In the genomic region with DNA sequence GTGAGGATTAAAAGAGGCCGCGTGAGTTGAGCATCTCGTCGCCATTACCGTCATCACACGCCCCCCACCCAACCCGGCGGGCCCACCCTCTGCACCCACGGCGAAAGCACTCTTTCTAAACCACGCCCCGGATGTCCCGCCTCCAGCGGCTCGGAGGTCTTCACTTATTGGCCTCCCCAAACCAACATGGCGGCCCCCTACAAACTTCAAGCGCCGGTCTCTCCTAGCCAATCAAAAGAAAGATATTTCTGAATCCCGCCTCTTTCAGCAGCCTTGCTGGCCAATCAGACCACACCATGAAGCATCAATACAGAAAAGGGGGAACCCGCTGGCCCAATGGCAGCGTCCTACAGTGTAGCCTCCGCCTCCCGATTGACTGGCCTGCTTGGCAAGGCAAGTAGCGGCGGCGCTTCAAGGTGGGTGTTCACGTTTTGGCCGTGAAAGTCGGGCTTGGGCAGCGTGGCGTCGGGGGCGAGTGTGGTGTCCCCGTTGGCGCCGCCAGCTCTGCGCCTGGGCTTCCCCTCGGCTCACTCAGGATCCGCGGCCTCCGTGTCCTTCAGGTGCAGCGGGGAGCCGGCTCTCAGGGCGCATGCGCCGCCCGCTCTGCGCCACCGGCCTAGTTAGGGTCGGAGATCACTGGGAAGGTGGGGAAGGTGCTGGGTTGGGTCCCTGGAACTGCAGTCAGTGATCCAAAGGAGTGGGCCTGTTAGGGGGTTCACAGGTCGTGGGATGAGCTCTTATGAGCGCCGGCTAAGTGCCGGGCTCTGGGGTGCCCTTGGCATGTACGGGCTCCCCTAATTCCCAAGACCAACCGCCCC, we compare ENCODE assay signal across 8 cellular contexts. TPM values are rescaled to one million over a fixed set of nuclear protein-coding genes. Genes with fewer than 3 reads are reported as not detected.
DNase-seq lines count a peak whose midpoint lies in the region; TF ChIP-seq lines count a peak whose summit lies in the region.

Gene NDUFS8, plus strand, starts transcription at position 364 of the 818 bp plus-strand sequence. CDS start 1,471 bp downstream, outside the sequence.

- no peak within 1 kb of the TSS for H4K8ac ChIP-seq in H9 (replicated peaks; ENCODE audit: insufficient read length, low read depth, low read length)

- no peaks in the 10 kb centered on the region for H3K9me3 Mint-ChIP-seq in H9
- H3K9me3 Mint-ChIP-seq in nephron: peaks cover 2% of the 10 kb centered on the region
- H3K9me3 Mint-ChIP-seq in stimulated activated naive CD8-positive, alpha-beta T cell treated with anti-CD3 and anti-CD28 coated beads, Interleukin-15, Interleukin-2, amounts not matched to agents 100 ng/mL and 50 ng/mL, for 24 hours: no peaks in the 10 kb centered on the region

- H3K56ac ChIP-seq in H9 (ENCODE audit: insufficient read length, low read depth, low read length): no peak within 1 kb of the TSS

- H2AK5ac ChIP-seq in H9 (ENCODE audit: insufficient read length, low read length): no peak within 1 kb of the TSS

- H3K9me3 ChIP-seq in H9 (ENCODE audit: control insufficient read depth, low read depth, low read length) (no peaks in the 10 kb centered on the region), MG63 (peaks cover 9% of the 10 kb centered on the region; the same call in 1 of the 2 replicates)

- H4K5ac ChIP-seq in H9 (ENCODE audit: insufficient read length, low read depth, low read length): no peak within 1 kb of the TSS

- no peaks in the 10 kb centered on the region for H3K79me2 ChIP-seq in H9 (ENCODE audit: insufficient read depth, low read length)

- H3K4me1 ChIP-seq in H9 (ENCODE audit: insufficient read depth, low read length): no peaks in the 10 kb centered on the region; the same call in 1 of the 2 replicates

- H4K91ac ChIP-seq in H9 (ENCODE audit: insufficient read length, low read depth, low read length): no peak within 1 kb of the TSS

- H3K27ac ChIP-seq in H9 (ENCODE audit: insufficient read length, low read depth, low read length): no peak within 1 kb of the TSS

- no peak within 1 kb of the TSS for H3K4ac ChIP-seq in H9 (ENCODE audit: low read depth, low read length)

- H3K27ac Mint-ChIP-seq in H9 (peak within 1 kb of the TSS; percentile 83 to 99 (median 86); a peak in 6 of 7 replicates), nephron (peak within 1 kb of the TSS; percentile 73 to 91 (median 85))
- H3K27ac Mint-ChIP-seq in stimulated activated naive CD8-positive, alpha-beta T cell treated with anti-CD3 and anti-CD28 coated beads, Interleukin-15, Interleukin-2, amounts not matched to agents 100 ng/mL and 50 ng/mL, for 24 hours: peak within 1 kb of the TSS; percentile 98

- H3K23ac ChIP-seq in H9 (ENCODE audit: insufficient read length, low read depth, low read length): no peak within 1 kb of the TSS

- H3K4me1 Mint-ChIP-seq in H9 (peaks cover 22 to 24% of the 10 kb centered on the region in 2 experiments), nephron (peaks cover 21% of the 10 kb centered on the region)
- H3K4me1 Mint-ChIP-seq in stimulated activated naive CD8-positive, alpha-beta T cell treated with anti-CD3 and anti-CD28 coated beads, Interleukin-15, Interleukin-2, amounts not matched to agents 100 ng/mL and 50 ng/mL, for 24 hours (ENCODE audit: low read depth): peaks cover 33% of the 10 kb centered on the region

- peak within 1 kb of the TSS; percentile 89 for H3K14ac ChIP-seq in H9 (ENCODE audit: insufficient read depth, low read length)

- peak within 1 kb of the TSS; percentile 86 for H3K18ac ChIP-seq in H9 (ENCODE audit: insufficient read length, low read depth, low read length)

- H2BK5ac ChIP-seq in H9 (ENCODE audit: insufficient read length, low read length): no peak within 1 kb of the TSS

- H3K23me2 ChIP-seq in H9 (ENCODE audit: insufficient read length, low read depth, low read length, poor library complexity, severe bottlenecking): peaks cover 8% of the 10 kb centered on the region

- no peak for TF ChIP-seq CTCF in H9 (conservative IDR thresholded peaks at IDR 0.05)
- no peak for TF ChIP-seq CTCF in fibroblast of the aortic adventitia (IDR thresholded peaks at IDR 0.05; ENCODE audit: insufficient read depth, low read length)
- TF ChIP-seq CTCF in nephron (IDR thresholded peaks at IDR 0.05; ENCODE audit: unreplicated experiment in 3 of 3): no peak

- peak; percentile 99 for DNase-seq in ELR (ENCODE audit: low read depth)
- DNase-seq in H9: peak; percentile 99
- peak; percentile 96 for DNase-seq in MG63
- DNase-seq in SHP77 treated with DMSO at 0.1 percent for 48 hours (lab: John Stamatoyannopoulos, UW): peak; percentile 100
- peak; percentile 99 for DNase-seq in activated effector memory CD4-positive, alpha-beta T cell treated with anti-CD3 and anti-CD28 coated beads, Interleukin-2, amount 50 U/mL, for 16 hours
- peak; percentile 99 for DNase-seq in fibroblast of the aortic adventitia (ENCODE audit: low read depth)

- peaks cover 15 to 39% (median 32%) of the 10 kb centered on the region in 3 experiments; a peak in 6 of 7 replicates for H3K36me3 Mint-ChIP-seq in H9 (ENCODE audit: insufficient read depth in 1 of 3, low read depth in 3 of 3)
- peaks cover 14% of the 10 kb centered on the region for H3K36me3 Mint-ChIP-seq in nephron (ENCODE audit: low read depth)
- peaks cover 7% of the 10 kb centered on the region for H3K36me3 Mint-ChIP-seq in stimulated activated naive CD8-positive, alpha-beta T cell treated with anti-CD3 and anti-CD28 coated beads, Interleukin-15, Interleukin-2, amounts not matched to agents 100 ng/mL and 50 ng/mL, for 24 hours (ENCODE audit: low read depth)

- H3K4me3 ChIP-seq in MG63 (peak within 1 kb of the TSS; percentile 94), fibroblast of the aortic adventitia (ENCODE audit: low read depth, low read length) (peak within 1 kb of the TSS; percentile 90)

- H2BK15ac ChIP-seq in H9 (ENCODE audit: low read depth, low read length): no peak within 1 kb of the TSS

- H2BK20ac ChIP-seq in H9 (ENCODE audit: low read depth, low read length, poor library complexity, severe bottlenecking): no peak within 1 kb of the TSS

- no peak within 1 kb of the TSS for H2BK12ac ChIP-seq in H9 (ENCODE audit: insufficient read length, low read depth, low read length)

- H3K9ac ChIP-seq in H9 (ENCODE audit: extremely low read depth, insufficient read length, low read length): peak within 1 kb of the TSS; percentile 88

- peak within 1 kb of the TSS; percentile 94 to 96 for H3K4me3 Mint-ChIP-seq in H9
- H3K4me3 Mint-ChIP-seq in nephron: peak within 1 kb of the TSS; percentile 88 to 92 (median 92)
- peak within 1 kb of the TSS; percentile 98 for H3K4me3 Mint-ChIP-seq in stimulated activated naive CD8-positive, alpha-beta T cell treated with anti-CD3 and anti-CD28 coated beads, Interleukin-15, Interleukin-2, amounts not matched to agents 100 ng/mL and 50 ng/mL, for 24 hours

- no peak within 1 kb of the TSS for H3T11ph ChIP-seq in H9 (ENCODE audit: low read length)

- no peaks in the 10 kb centered on the region for H4K20me1 ChIP-seq in H9 (ENCODE audit: control insufficient read depth, insufficient read depth, insufficient read length)

- no peaks in the 10 kb centered on the region for H3K27me3 Mint-ChIP-seq in H9 (ENCODE audit: low read depth)
- H3K27me3 Mint-ChIP-seq in nephron (ENCODE audit: low read depth): no peaks in the 10 kb centered on the region
- no peaks in the 10 kb centered on the region for H3K27me3 Mint-ChIP-seq in stimulated activated naive CD8-positive, alpha-beta T cell treated with anti-CD3 and anti-CD28 coated beads, Interleukin-15, Interleukin-2, amounts not matched to agents 100 ng/mL and 50 ng/mL, for 24 hours

- no peak within 1 kb of the TSS for H2BK120ac ChIP-seq in H9 (ENCODE audit: low read depth, low read length, poor library complexity, severe bottlenecking)

- H3K27me3 ChIP-seq in H9 (ENCODE audit: insufficient read depth, low read length): no peaks in the 10 kb centered on the region
- no peaks in the 10 kb centered on the region for H3K27me3 ChIP-seq in MG63

- H2AFZ ChIP-seq in H9 (ENCODE audit: low read length): no peak within 1 kb of the TSS

- H3K4me2 ChIP-seq in H9 (ENCODE audit: insufficient read depth, insufficient read length, low read length): peak within 1 kb of the TSS; percentile 68

- peaks cover 5% of the 10 kb centered on the region for H3K79me1 ChIP-seq in H9 (ENCODE audit: insufficient read depth, low read depth, low read length, poor library complexity, severe bottlenecking)

- WGBS in H9 (ENCODE audit: extremely low coverage, insufficient read length, low lambda C conversion rate): no CpG with 5 or more reads among the region's 56 CpGs

- peaks cover 50% of the 10 kb centered on the region for H3K36me3 ChIP-seq in MG63

RNA-seq across cellular contexts. Expression of gene NDUFS8, which starts in this region (rescaled TPM):
- total RNA-seq in H9 (2021): 213 and 214 TPM in 2 replicates
- total RNA-seq in MG63 (2014; rRNA removed; shearing (Covaris generic); ENCODE audit: low replicate concordance): 218 and 256 TPM in 2 replicates
- total RNA-seq in fibroblast of the aortic adventitia (ENCODE audit: low replicate concordance): 56.8 and 66.1 TPM in 2 replicates
